In the genomic region with DNA sequence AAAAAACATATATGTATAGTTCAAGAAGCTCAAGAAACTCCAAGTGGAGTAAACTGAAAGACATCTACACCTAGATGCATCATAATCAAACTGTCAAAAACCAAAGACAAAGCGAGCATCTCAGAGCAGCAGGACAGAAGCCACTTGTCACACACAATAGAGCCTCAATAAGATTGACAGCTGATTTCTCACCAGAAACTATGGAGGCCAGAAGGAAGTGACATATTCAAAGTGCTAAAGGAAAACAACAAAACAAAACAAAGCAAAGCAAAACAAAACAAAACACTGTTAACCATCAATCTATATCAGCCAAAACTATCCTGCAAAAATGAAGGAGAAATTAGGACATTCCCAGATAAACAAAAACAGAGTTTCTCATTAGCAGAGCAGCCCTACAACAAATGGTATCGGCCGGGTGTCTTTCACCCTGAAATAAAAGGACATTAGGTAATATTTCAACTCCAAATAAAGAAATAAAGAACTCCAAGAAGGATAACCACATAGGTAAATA, we compare ENCODE assay signal across 1 cellular context.
TF ChIP-seq lines count a peak whose summit lies in the region.

No MANE protein-coding gene starts in this region.

TF ChIP-seq in HEK293, 187 proteins besides CTCF, POLR2A, EP300 and RAD21 (continued from another document):
- TF ChIP-seq, protein P1, sequence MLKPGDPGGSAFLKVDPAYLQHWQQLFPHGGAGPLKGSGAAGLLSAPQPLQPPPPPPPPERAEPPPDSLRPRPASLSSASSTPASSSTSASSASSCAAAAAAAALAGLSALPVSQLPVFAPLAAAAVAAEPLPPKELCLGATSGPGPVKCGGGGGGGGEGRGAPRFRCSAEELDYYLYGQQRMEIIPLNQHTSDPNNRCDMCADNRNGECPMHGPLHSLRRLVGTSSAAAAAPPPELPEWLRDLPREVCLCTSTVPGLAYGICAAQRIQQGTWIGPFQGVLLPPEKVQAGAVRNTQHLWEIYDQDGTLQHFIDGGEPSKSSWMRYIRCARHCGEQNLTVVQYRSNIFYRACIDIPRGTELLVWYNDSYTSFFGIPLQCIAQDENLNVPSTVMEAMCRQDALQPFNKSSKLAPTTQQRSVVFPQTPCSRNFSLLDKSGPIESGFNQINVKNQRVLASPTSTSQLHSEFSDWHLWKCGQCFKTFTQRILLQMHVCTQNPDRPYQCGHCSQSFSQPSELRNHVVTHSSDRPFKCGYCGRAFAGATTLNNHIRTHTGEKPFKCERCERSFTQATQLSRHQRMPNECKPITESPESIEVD (tag by site-specific recombination; IDR thresholded peaks at IDR 0.05): no peak
- TF ChIP-seq, protein P2, sequence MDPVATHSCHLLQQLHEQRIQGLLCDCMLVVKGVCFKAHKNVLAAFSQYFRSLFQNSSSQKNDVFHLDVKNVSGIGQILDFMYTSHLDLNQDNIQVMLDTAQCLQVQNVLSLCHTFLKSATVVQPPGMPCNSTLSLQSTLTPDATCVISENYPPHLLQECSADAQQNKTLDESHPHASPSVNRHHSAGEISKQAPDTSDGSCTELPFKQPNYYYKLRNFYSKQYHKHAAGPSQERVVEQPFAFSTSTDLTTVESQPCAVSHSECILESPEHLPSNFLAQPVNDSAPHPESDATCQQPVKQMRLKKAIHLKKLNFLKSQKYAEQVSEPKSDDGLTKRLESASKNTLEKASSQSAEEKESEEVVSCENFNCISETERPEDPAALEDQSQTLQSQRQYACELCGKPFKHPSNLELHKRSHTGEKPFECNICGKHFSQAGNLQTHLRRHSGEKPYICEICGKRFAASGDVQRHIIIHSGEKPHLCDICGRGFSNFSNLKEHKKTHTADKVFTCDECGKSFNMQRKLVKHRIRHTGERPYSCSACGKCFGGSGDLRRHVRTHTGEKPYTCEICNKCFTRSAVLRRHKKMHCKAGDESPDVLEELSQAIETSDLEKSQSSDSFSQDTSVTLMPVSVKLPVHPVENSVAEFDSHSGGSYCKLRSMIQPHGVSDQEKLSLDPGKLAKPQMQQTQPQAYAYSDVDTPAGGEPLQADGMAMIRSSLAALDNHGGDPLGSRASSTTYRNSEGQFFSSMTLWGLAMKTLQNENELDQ (tag by site-specific recombination; IDR thresholded peaks at IDR 0.05; ENCODE audit: low read depth): no peak
- TF ChIP-seq REPIN1 (tag by site-specific recombination; IDR thresholded peaks at IDR 0.05; ENCODE audit: low read depth) (no peak), ZNF311 (tag by site-specific recombination; IDR thresholded peaks at IDR 0.05; ENCODE audit: borderline replicate concordance) (peak; percentile 88; the same call in 1 of the 2 replicates), ZBTB17 (tag by site-specific recombination; IDR thresholded peaks at IDR 0.05) (no peak), GLIS1 (tag by site-specific recombination; IDR thresholded peaks at IDR 0.05) (no peak), ZNF112 (tag by site-specific recombination; IDR thresholded peaks at IDR 0.05) (no peak), ZFP3 (tag by site-specific recombination; IDR thresholded peaks at IDR 0.05; ENCODE audit: low read depth) (no peak), ZNF626 (tag by site-specific recombination; IDR thresholded peaks at IDR 0.05) (peak; percentile 97; the same call in 1 of the 2 replicates), ZNF707 (tag by site-specific recombination; IDR thresholded peaks at IDR 0.05) (no peak), HOXD13 (CRISPR knock-in tag; IDR thresholded peaks at IDR 0.05; ENCODE audit: borderline replicate concordance) (no peak), ZFP41 (tag by site-specific recombination; IDR thresholded peaks at IDR 0.05; ENCODE audit: borderline replicate concordance) (no peak), ZNF433 (tag by site-specific recombination; IDR thresholded peaks at IDR 0.05; ENCODE audit: low read depth) (no peak), ZNF292 (tag by site-specific recombination; IDR thresholded peaks at IDR 0.05; ENCODE audit: borderline replicate concordance, low read depth) (no peak), ZBTB20 (tag by site-specific recombination; IDR thresholded peaks at IDR 0.05) (no peak), ZNF777 (tag by site-specific recombination; IDR thresholded peaks at IDR 0.05; ENCODE audit: borderline replicate concordance) (no peak), ZBTB1 (tag by site-specific recombination; IDR thresholded peaks at IDR 0.05) (no peak), KLF9 (tag by site-specific recombination; IDR thresholded peaks at IDR 0.05; ENCODE audit: low read depth) (no peak), SP7 (tag by site-specific recombination; IDR thresholded peaks at IDR 0.05) (peak; percentile 25; the same call in 1 of the 2 replicates), ZNF747 (tag by site-specific recombination; IDR thresholded peaks at IDR 0.05) (no peak), ZBTB48 (tag by site-specific recombination; IDR thresholded peaks at IDR 0.05) (no peak), ZNF510 (tag by site-specific recombination; IDR thresholded peaks at IDR 0.05; ENCODE audit: insufficient replicate concordance) (peak; percentile 19), IKZF3 (tag by site-specific recombination; IDR thresholded peaks at IDR 0.05) (no peak), ZNF223 (tag by site-specific recombination; IDR thresholded peaks at IDR 0.05) (no peak), HOXA7 (CRISPR knock-in tag; IDR thresholded peaks at IDR 0.05; ENCODE audit: borderline replicate concordance) (no peak), MEIS1 (CRISPR knock-in tag; IDR thresholded peaks at IDR 0.05; ENCODE audit: borderline replicate concordance) (no peak), ZNF391 (tag by site-specific recombination; IDR thresholded peaks at IDR 0.05; ENCODE audit: borderline replicate concordance, low read depth) (no peak), ZNF768 (tag by site-specific recombination; IDR thresholded peaks at IDR 0.05) (no peak), ZNF175 (tag by site-specific recombination; IDR thresholded peaks at IDR 0.05) (no peak), ZFHX2 (tag by site-specific recombination; conservative IDR thresholded peaks at IDR 0.05) (no peak), ZNF37A (tag by site-specific recombination; IDR thresholded peaks at IDR 0.05) (no peak)
- TF ChIP-seq, protein P3, sequence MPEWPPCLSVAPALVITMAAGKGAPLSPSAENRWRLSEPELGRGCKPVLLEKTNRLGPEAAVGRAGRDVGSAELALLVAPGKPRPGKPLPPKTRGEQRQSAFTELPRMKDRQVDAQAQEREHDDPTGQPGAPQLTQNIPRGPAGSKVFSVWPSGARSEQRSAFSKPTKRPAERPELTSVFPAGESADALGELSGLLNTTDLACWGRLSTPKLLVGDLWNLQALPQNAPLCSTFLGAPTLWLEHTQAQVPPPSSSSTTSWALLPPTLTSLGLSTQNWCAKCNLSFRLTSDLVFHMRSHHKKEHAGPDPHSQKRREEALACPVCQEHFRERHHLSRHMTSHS (tag by site-specific recombination; IDR thresholded peaks at IDR 0.05): no peak
- TF ChIP-seq, protein P4, sequence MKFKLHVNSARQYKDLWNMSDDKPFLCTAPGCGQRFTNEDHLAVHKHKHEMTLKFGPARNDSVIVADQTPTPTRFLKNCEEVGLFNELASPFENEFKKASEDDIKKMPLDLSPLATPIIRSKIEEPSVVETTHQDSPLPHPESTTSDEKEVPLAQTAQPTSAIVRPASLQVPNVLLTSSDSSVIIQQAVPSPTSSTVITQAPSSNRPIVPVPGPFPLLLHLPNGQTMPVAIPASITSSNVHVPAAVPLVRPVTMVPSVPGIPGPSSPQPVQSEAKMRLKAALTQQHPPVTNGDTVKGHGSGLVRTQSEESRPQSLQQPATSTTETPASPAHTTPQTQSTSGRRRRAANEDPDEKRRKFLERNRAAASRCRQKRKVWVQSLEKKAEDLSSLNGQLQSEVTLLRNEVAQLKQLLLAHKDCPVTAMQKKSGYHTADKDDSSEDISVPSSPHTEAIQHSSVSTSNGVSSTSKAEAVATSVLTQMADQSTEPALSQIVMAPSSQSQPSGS (tag by site-specific recombination; IDR thresholded peaks at IDR 0.05; ENCODE audit: low read depth): no peak
- TF ChIP-seq, protein P5, sequence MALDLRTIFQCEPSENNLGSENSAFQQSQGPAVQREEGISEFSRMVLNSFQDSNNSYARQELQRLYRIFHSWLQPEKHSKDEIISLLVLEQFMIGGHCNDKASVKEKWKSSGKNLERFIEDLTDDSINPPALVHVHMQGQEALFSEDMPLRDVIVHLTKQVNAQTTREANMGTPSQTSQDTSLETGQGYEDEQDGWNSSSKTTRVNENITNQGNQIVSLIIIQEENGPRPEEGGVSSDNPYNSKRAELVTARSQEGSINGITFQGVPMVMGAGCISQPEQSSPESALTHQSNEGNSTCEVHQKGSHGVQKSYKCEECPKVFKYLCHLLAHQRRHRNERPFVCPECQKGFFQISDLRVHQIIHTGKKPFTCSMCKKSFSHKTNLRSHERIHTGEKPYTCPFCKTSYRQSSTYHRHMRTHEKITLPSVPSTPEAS (tag by site-specific recombination; IDR thresholded peaks at IDR 0.05): no peak
- TF ChIP-seq, protein P6, sequence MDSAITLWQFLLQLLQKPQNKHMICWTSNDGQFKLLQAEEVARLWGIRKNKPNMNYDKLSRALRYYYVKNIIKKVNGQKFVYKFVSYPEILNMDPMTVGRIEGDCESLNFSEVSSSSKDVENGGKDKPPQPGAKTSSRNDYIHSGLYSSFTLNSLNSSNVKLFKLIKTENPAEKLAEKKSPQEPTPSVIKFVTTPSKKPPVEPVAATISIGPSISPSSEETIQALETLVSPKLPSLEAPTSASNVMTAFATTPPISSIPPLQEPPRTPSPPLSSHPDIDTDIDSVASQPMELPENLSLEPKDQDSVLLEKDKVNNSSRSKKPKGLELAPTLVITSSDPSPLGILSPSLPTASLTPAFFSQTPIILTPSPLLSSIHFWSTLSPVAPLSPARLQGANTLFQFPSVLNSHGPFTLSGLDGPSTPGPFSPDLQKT (IDR thresholded peaks at IDR 0.05; ENCODE audit: borderline replicate concordance, low read depth, low read length): no peak
- TF ChIP-seq, protein P7, sequence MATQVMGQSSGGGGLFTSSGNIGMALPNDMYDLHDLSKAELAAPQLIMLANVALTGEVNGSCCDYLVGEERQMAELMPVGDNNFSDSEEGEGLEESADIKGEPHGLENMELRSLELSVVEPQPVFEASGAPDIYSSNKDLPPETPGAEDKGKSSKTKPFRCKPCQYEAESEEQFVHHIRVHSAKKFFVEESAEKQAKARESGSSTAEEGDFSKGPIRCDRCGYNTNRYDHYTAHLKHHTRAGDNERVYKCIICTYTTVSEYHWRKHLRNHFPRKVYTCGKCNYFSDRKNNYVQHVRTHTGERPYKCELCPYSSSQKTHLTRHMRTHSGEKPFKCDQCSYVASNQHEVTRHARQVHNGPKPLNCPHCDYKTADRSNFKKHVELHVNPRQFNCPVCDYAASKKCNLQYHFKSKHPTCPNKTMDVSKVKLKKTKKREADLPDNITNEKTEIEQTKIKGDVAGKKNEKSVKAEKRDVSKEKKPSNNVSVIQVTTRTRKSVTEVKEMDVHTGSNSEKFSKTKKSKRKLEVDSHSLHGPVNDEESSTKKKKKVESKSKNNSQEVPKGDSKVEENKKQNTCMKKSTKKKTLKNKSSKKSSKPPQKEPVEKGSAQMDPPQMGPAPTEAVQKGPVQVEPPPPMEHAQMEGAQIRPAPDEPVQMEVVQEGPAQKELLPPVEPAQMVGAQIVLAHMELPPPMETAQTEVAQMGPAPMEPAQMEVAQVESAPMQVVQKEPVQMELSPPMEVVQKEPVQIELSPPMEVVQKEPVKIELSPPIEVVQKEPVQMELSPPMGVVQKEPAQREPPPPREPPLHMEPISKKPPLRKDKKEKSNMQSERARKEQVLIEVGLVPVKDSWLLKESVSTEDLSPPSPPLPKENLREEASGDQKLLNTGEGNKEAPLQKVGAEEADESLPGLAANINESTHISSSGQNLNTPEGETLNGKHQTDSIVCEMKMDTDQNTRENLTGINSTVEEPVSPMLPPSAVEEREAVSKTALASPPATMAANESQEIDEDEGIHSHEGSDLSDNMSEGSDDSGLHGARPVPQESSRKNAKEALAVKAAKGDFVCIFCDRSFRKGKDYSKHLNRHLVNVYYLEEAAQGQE (tag by site-specific recombination; IDR thresholded peaks at IDR 0.05): no peak
- TF ChIP-seq, protein P8, sequence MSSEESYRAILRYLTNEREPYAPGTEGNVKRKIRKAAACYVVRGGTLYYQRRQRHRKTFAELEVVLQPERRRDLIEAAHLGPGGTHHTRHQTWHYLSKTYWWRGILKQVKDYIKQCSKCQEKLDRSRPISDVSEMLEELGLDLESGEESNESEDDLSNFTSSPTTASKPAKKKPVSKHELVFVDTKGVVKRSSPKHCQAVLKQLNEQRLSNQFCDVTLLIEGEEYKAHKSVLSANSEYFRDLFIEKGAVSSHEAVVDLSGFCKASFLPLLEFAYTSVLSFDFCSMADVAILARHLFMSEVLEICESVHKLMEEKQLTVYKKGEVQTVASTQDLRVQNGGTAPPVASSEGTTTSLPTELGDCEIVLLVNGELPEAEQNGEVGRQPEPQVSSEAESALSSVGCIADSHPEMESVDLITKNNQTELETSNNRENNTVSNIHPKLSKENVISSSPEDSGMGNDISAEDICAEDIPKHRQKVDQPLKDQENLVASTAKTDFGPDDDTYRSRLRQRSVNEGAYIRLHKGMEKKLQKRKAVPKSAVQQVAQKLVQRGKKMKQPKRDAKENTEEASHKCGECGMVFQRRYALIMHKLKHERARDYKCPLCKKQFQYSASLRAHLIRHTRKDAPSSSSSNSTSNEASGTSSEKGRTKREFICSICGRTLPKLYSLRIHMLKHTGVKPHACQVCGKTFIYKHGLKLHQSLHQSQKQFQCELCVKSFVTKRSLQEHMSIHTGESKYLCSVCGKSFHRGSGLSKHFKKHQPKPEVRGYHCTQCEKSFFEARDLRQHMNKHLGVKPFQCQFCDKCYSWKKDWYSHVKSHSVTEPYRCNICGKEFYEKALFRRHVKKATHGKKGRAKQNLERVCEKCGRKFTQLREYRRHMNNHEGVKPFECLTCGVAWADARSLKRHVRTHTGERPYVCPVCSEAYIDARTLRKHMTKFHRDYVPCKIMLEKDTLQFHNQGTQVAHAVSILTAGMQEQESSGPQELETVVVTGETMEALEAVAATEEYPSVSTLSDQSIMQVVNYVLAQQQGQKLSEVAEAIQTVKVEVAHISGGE (tag by site-specific recombination; conservative IDR thresholded peaks at IDR 0.05; ENCODE audit: low read depth): no peak
